In the genomic region with DNA sequence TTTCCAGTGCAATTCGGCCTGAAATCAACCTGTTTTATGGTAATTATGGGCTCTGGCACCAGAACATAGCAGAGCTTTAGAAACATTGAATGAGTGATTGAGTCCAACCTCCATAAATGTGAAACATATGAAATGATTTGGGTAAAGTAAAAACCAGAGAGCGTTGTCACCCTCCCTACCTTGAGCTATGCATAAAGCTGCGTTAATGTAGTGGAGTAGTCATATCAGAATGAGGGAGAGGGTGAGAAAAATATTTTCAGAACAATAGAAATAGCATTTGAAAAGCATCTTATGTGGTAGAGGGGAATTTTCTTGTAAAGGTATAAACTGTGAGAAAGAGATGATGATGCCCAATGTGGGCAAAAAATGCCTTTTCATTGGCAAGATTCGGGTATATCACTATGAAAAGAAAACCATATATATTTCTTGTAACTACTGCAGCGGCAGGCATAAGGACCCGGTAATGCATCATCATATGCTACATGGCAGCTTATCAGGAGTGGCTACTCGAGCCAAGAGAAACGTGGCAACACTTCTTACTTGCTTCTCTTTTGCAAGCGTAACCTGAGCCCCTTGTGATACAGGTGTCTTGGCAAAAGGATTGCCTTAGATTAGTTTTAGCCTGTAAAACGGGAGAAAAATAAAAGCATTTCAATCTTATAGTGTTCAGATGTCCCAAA, we compare ENCODE assay signal across 22 cellular contexts.
DNase-seq lines count a peak whose midpoint lies in the region; ATAC-seq, FAIRE-seq and TF ChIP-seq lines count a peak whose summit lies in the region.
"Had no signal": no experiment of that assay in that cellular context is flagged by ENCODE, and none has a peak within 500 bp of the region (broad histone marks: within the 10 kb centered on the region; RNA-seq: fewer than 3 reads in every experiment).

No MANE protein-coding gene starts in this region.

- DNase-seq in NCI-H1417 (lab: John Stamatoyannopoulos, UW), result peak in 2 of 3 experiments; percentile 16 to 82
- DNase-seq in NCI-H1417 treated with DMSO at 0.1 percent for 48 hours (lab: John Stamatoyannopoulos, UW), result no peak
- peak; percentile 78 for DNase-seq in NCI-H1105 treated with DMSO at 0.1 percent for 48 hours (lab: John Stamatoyannopoulos, UW)
- peak; percentile 53 to 82 for DNase-seq in NCI-H524 (lab: John Stamatoyannopoulos, UW)
- DNase-seq in pancreas, result peak in 4 of 6 donors; percentile 42 to 63 (median 46)
- no peak for DNase-seq in CD4-positive, alpha-beta T cell
- no peak for DNase-seq in UCSD-AML1 (lab: John Stamatoyannopoulos, UW; ENCODE audit: unreplicated experiment)
- no peak for DNase-seq in transverse colon
- DNase-seq: activated effector memory CD4-positive, alpha-beta T cell treated with anti-CD3 and anti-CD28 coated beads, Interleukin-2, amount 50 U/mL, for 16 hours; DMS153; HCEC 1CT; hypothalamus; Kasumi-1; left cardiac atrium; midbrain; NCI-H2081 treated with DMSO at 0.1 percent for 48 hours; stimulated activated naive B cell treated with anti-CD40 and anti-IgM and Interleukin-4, amounts not matched to agents 10 μg/mL and 1 μg/mL and 100 μg/mL, for 72 hours had no signal

- peaks cover 0 to 3% (median 0%) of the 10 kb centered on the region in 3 donors for H3K4me1 ChIP-seq in pancreas
- peaks cover 0 to 16% (median 0%) of the 10 kb centered on the region in 4 donors for H3K4me1 ChIP-seq in transverse colon
- H3K4me1 ChIP-seq: SJSA1 had no signal

- H3K27ac Mint-ChIP-seq in CD4-positive, alpha-beta T cell, result no peak overlapping the region
- H3K27ac Mint-ChIP-seq: stimulated activated naive B cell treated with anti-CD40 and anti-IgM and Interleukin-4, amounts not matched to agents 10 μg/mL and 1 μg/mL and 100 μg/mL, for 72 hours; T-helper 2 cell treated with Interferon-gamma antibody and Interleukin-4, amounts not matched to agents 5 μg/mL and 100 μg/mL, for 36 hours had no signal

- no peak overlapping the region for H3K4me3 Mint-ChIP-seq in CD4-positive, alpha-beta T cell
- H3K4me3 Mint-ChIP-seq: stimulated activated naive B cell treated with anti-CD40 and anti-IgM and Interleukin-4, amounts not matched to agents 10 μg/mL and 1 μg/mL and 100 μg/mL, for 72 hours; T-helper 2 cell treated with Interferon-gamma antibody and Interleukin-4, amounts not matched to agents 5 μg/mL and 100 μg/mL, for 36 hours had no signal

- no peak for TF ChIP-seq EP300 in transverse colon (IDR thresholded peaks at IDR 0.05; ENCODE audit: low read depth)

- in situ Hi-C loops in transverse colon (cut with MboI; ENCODE audit: low pct_ligation_motif_present in 1 of 4, low pct_unique_long_range_greater_than_20kb in 1 of 4, low sequenced_read_pairs in 3 of 4), result no loop called here

- CTCF ChIA-PET in CD4-positive, alpha-beta T cell (lab: Charles Lee), result no interaction called here

- TF ChIP-seq POLR2A in transverse colon (IDR thresholded peaks at IDR 0.05), result no peak

- H3K9me3 ChIP-seq in pancreas, result no peaks in the 10 kb centered on the region
- H3K9me3 ChIP-seq in CD4-positive, alpha-beta T cell (ENCODE audit: control insufficient read depth, low read length), result no peaks in the 10 kb centered on the region
- H3K9me3 ChIP-seq in transverse colon, result no peaks in the 10 kb centered on the region
- H3K9me3 ChIP-seq: BLaER1 treated with 17β-estradiol and CSF1 and Interleukin-3, amounts not matched to agents 10 nM and 100 nM; SJSA1 had no signal

- TF ChIP-seq CTCF in pancreas (IDR thresholded peaks at IDR 0.05) (no peak), transverse colon (IDR thresholded peaks at IDR 0.05) (no peak)
- TF ChIP-seq CTCF in CD4-positive, alpha-beta T cell (IDR thresholded peaks at IDR 0.05), result no peak

- POLR2A ChIA-PET in CD4-positive, alpha-beta T cell (lab: Charles Lee), result no interaction called here

- no peaks in the 10 kb centered on the region for H3K36me3 ChIP-seq in pancreas
- no peaks in the 10 kb centered on the region for H3K36me3 ChIP-seq in transverse colon
- H3K36me3 ChIP-seq: BLaER1 treated with 17β-estradiol and CSF1 and Interleukin-3, amounts not matched to agents 10 nM and 100 nM; SJSA1 had no signal

- no peaks in the 10 kb centered on the region for H3K9me3 Mint-ChIP-seq in CD4-positive, alpha-beta T cell
- H3K9me3 Mint-ChIP-seq: stimulated activated naive B cell treated with anti-CD40 and anti-IgM and Interleukin-4, amounts not matched to agents 10 μg/mL and 1 μg/mL and 100 μg/mL, for 72 hours; T-helper 2 cell treated with Interferon-gamma antibody and Interleukin-4, amounts not matched to agents 5 μg/mL and 100 μg/mL, for 36 hours had no signal

- H3K27me3 Mint-ChIP-seq in CD4-positive, alpha-beta T cell, result no peaks in the 10 kb centered on the region

- H3K4me3 ChIP-seq in pancreas (no peak overlapping the region), transverse colon (no peak overlapping the region)
- H3K4me3 ChIP-seq: BLaER1 treated with 17β-estradiol and CSF1 and Interleukin-3, amounts not matched to agents 10 nM and 100 nM; SJSA1 had no signal

- H3K27me3 ChIP-seq in pancreas (no peaks in the 10 kb centered on the region), transverse colon (no peaks in the 10 kb centered on the region)
- H3K27me3 ChIP-seq in CD4-positive, alpha-beta T cell (ENCODE audit: control insufficient read depth, insufficient read depth, low read length), result no peaks in the 10 kb centered on the region
- H3K27me3 ChIP-seq: SJSA1 had no signal

- H3K27ac ChIP-seq in pancreas, result no peak overlapping the region
- no peak overlapping the region for H3K27ac ChIP-seq in CD4-positive, alpha-beta T cell (ENCODE audit: low read depth, low read length)
- H3K27ac ChIP-seq in transverse colon, result no peak overlapping the region
- H3K27ac ChIP-seq: BLaER1 treated with 17β-estradiol and CSF1 and Interleukin-3, amounts not matched to agents 10 nM and 100 nM; SJSA1 had no signal

- no peaks in the 10 kb centered on the region for H3K4me1 Mint-ChIP-seq in CD4-positive, alpha-beta T cell (ENCODE audit: low read depth)

- FAIRE-seq in pancreas (lab: Jason Lieb, UNC), result no peak
- FAIRE-seq: A204.1, GM18507 had no signal

- WGBS in pancreas, 2 donors, result 49 to 60% methylated on average over 10 of the region's 10 CpGs
- 80 to 81% methylated on average over 9 to 10 of the region's 10 CpGs for WGBS in transverse colon (ENCODE audit: low coverage in 1 of 2), 2 donors

- peak; percentile 91 to 98 (median 93) for ATAC-seq in pancreas
- no peak for ATAC-seq in CD4-positive, alpha-beta T cell (ENCODE audit: poor library complexity)
- ATAC-seq: stimulated activated naive B cell treated with anti-CD40 and anti-IgM and Interleukin-4, amounts not matched to agents 10 μg/mL and 1 μg/mL and 100 μg/mL, for 72 hours had no signal

- no peaks in the 10 kb centered on the region for H3K36me3 Mint-ChIP-seq in CD4-positive, alpha-beta T cell (ENCODE audit: low read depth)
- H3K36me3 Mint-ChIP-seq: stimulated activated naive B cell treated with anti-CD40 and anti-IgM and Interleukin-4, amounts not matched to agents 10 μg/mL and 1 μg/mL and 100 μg/mL, for 72 hours had no signal

- intact Hi-C loops in pancreas (cut with DNase I), result no loop called here
- intact Hi-C loops in CD4-positive, alpha-beta T cell (cut with DNase I, micrococcal nuclease), result no loop called here
- intact Hi-C loops in transverse colon (cut with DNase I; ENCODE audit: low total_unique reads), result no loop called here

Comparison
In these comparisons a context has a peak if more than half of its experiments do, and no peak if none do; other contexts are left out.
1. DNase-seq: peak in NCI-H1417 (2 of 3), NCI-H1105 treated with DMSO at 0.1 percent for 48 hours (single experiment), NCI-H524 (2 of 2) and pancreas (4 of 6); none in NCI-H1417 treated with DMSO at 0.1 percent for 48 hours (single experiment), CD4-positive, alpha-beta T cell (0 of 10), UCSD-AML1 (single experiment) and transverse colon (single experiment).